2 cellular contexts compared by ENCODE assay signal in genomic region chr14:77570706-77571293, GRCh38.
TF ChIP-seq lines count a peak whose summit lies in the region.

No MANE protein-coding gene starts in this region.

TF ChIP-seq in IMR-90, 13 proteins besides CTCF, POLR2A, EP300 and RAD21:
- TF ChIP-seq SMC3 (IDR thresholded peaks at IDR 0.05; ENCODE audit: low read depth, low read length) (no peak), RFX5 (IDR thresholded peaks at IDR 0.05; ENCODE audit: low read depth, low read length) (no peak), ELK1 (IDR thresholded peaks at IDR 0.05; ENCODE audit: borderline replicate concordance, low read depth, low read length) (no peak), CHD1 (IDR thresholded peaks at IDR 0.05; ENCODE audit: low read depth, low read length) (no peak), RCOR1 (IDR thresholded peaks at IDR 0.05; ENCODE audit: insufficient replicate concordance, low read length) (no peak), NFE2L2 (IDR thresholded peaks at IDR 0.05; ENCODE audit: low read depth, low read length) (no peak)

TF ChIP-seq in K562, 482 proteins besides CTCF, POLR2A, EP300 and RAD21:
- TF ChIP-seq CBX8 (IDR thresholded peaks at IDR 0.05; ENCODE audit: borderline replicate concordance, extremely low read depth, low read depth, low read length, poor library complexity, severe bottlenecking): no peak
- peak; percentile 8 to 37; a peak in 1 of 4 replicates for TF ChIP-seq KDM1A (IDR thresholded peaks at IDR 0.05)
- TF ChIP-seq NFE2 (IDR thresholded peaks at IDR 0.05; ENCODE audit: low read depth): 0 out of 2 replicates have a peak, but pooled peaks have one; percentile 11
